In the genomic region with DNA sequence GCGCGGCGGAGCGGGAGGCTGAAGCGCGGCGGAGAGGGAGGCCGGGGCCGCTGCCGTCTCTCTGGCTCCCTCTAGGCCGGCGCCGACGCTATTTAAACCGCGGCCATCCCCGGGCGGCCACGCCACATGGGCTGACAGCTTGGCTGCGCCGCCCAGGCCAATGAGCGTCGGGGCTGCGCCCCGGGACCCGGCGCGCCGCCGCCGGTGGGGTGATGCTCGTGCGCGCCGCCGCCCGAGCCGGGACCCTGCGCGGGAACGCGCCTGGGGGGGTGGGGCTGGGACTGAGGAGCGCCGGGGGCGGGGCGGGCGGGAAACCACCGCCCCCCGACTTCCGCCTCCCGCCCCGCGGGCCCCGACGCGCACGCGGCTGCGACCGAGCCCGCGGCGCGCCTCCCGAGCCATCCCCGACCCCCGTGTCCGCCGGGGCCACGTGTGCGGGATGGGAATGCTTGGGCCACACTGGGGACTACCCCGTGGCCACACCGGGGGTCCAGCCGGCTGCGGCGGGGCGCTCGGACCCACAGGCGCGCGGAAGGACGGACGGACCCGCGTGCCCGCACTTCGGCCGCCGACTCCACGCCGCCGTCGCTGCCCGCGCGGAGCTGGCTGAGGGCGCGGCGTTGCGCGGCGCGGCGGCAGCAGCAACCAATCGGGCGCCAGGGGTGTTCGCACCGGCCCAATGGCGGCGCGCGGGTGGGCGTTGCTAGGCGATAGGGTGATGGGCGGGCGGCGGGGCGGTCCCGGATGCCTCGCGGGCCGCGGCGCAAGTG, we compare ENCODE assay signal across 8 cellular contexts. TPM values are rescaled to one million over a fixed set of nuclear protein-coding genes. Genes with fewer than 3 reads are reported as not detected.
A peak's percentile ranks its signal among the peaks of the same experiment; 100 is the strongest.
DNase-seq lines count a peak whose midpoint lies in the region; ATAC-seq and TF ChIP-seq lines count a peak whose summit lies in the region.

A gene (minus strand): TSS at position 68 of the 770 bp plus-strand sequence. CDS start 1,791 bp downstream, outside the sequence.

- peak within 1 kb of the TSS; percentile 41 for H3K27ac Mint-ChIP-seq in T-helper 1 cell treated with Interleukin-12 subunit alpha and Interleukin-12 subunit beta and Interleukin-4 antibody, amounts not matched to agents 30 μg/mL and 1 μg/mL, for 36 hours

- no peaks in the 10 kb centered on the region for H3K27me3 Mint-ChIP-seq in T-helper 1 cell treated with Interleukin-12 subunit alpha and Interleukin-12 subunit beta and Interleukin-4 antibody, amounts not matched to agents 30 μg/mL and 1 μg/mL, for 36 hours (ENCODE audit: low read depth)

- H3K27me3 ChIP-seq in right cardiac atrium (ENCODE audit: control insufficient read depth, insufficient read depth): no peaks in the 10 kb centered on the region
- no peaks in the 10 kb centered on the region for H3K27me3 ChIP-seq in rectal smooth muscle tissue (ENCODE audit: control insufficient read depth, insufficient read depth, low read length)
- peaks cover 0 to 2% of the 10 kb centered on the region in 2 donors for H3K27me3 ChIP-seq in aorta (ENCODE audit: control insufficient read depth in 1 of 2, insufficient read depth in 2 of 2, low read length in 1 of 2)

- intact Hi-C loops in right cardiac atrium (cut with DNase I) (no loop called here), aorta (cut with DNase I) (loop anchor here in 1 of 2 donors (5.0 kb wide), 1 partner anchor 61 kb away; a partner anchor contains a TSS)

- DNase-seq in NCI-H1694 (lab: John Stamatoyannopoulos, UW): peak; percentile 92
- peak; percentile 47 to 98 (median 88) for DNase-seq in amygdala (lab: John Stamatoyannopoulos, UW)
- peak; percentile 96 to 99 (median 98) for DNase-seq in right cardiac atrium
- peak; percentile 97 to 98 for DNase-seq in aorta

- H3K9me3 ChIP-seq in right cardiac atrium (ENCODE audit: control insufficient read depth, low read length) (no peaks in the 10 kb centered on the region), aorta (ENCODE audit: control insufficient read depth, low read length) (no peaks in the 10 kb centered on the region)

- peaks cover under 1% of the 10 kb centered on the region for H3K36me3 Mint-ChIP-seq in T-helper 1 cell treated with Interleukin-12 subunit alpha and Interleukin-12 subunit beta and Interleukin-4 antibody, amounts not matched to agents 30 μg/mL and 1 μg/mL, for 36 hours (ENCODE audit: low read depth)

- H3K4me3 Mint-ChIP-seq in T-helper 1 cell treated with Interleukin-12 subunit alpha and Interleukin-12 subunit beta and Interleukin-4 antibody, amounts not matched to agents 30 μg/mL and 1 μg/mL, for 36 hours: peak within 1 kb of the TSS; percentile 69

- H3K27ac ChIP-seq in right cardiac atrium (ENCODE audit: low read length): peak within 1 kb of the TSS; percentile 81
- peak within 1 kb of the TSS; percentile 96 for H3K27ac ChIP-seq in rectal smooth muscle tissue (ENCODE audit: low read depth, low read length)
- peak within 1 kb of the TSS in 1 of 2 donors; percentile 74 for H3K27ac ChIP-seq in aorta (ENCODE audit: low read depth in 1 of 2, low read length in 2 of 2)

- H3K4me3 ChIP-seq in right cardiac atrium (ENCODE audit: low read length): peak within 1 kb of the TSS; percentile 81
- peak within 1 kb of the TSS; percentile 70 for H3K4me3 ChIP-seq in rectal smooth muscle tissue (ENCODE audit: low read length)
- H3K4me3 ChIP-seq in aorta (ENCODE audit: low read length in 2 of 2): peak within 1 kb of the TSS; percentile 65 to 73

- H3K4me1 Mint-ChIP-seq in T-helper 1 cell treated with Interleukin-12 subunit alpha and Interleukin-12 subunit beta and Interleukin-4 antibody, amounts not matched to agents 30 μg/mL and 1 μg/mL, for 36 hours (ENCODE audit: low read depth): peaks cover 8% of the 10 kb centered on the region

- under 1% methylated on average over 124 of the region's 124 CpGs for WGBS in right cardiac atrium
- 0 to 1% methylated on average over 77 to 124 of the region's 124 CpGs for WGBS in aorta, 2 donors

- TF ChIP-seq POLR2A in GM15510 (IDR thresholded peaks at IDR 0.05; ENCODE audit: borderline replicate concordance, extremely low read depth, insufficient read length): peak; percentile 99

- ATAC-seq in HG02885 (IDR thresholded peaks at IDR 0.05; ENCODE audit: poor library complexity, unreplicated experiment) (peak; percentile 75), right cardiac atrium (peak; percentile 85 to 86), aorta (ENCODE audit: low FRiP score) (peak; percentile 90)

- H3K36me3 ChIP-seq in rectal smooth muscle tissue (ENCODE audit: control insufficient read depth, insufficient read depth, low read length): peaks cover 5% of the 10 kb centered on the region
- H3K36me3 ChIP-seq in aorta (ENCODE audit: control insufficient read depth in 1 of 2, insufficient read depth in 2 of 2, low read length in 1 of 2): peaks cover 0 to 2% of the 10 kb centered on the region in 2 donors

- H3K4me1 ChIP-seq in right cardiac atrium (ENCODE audit: control insufficient read depth, insufficient read depth, low read length) (peaks cover 6% of the 10 kb centered on the region), rectal smooth muscle tissue (ENCODE audit: control insufficient read depth, insufficient read depth, low read length) (peaks cover 15% of the 10 kb centered on the region), aorta (ENCODE audit: control insufficient read depth in 1 of 2, insufficient read depth in 2 of 2, low read length in 2 of 2) (no peaks in the 10 kb centered on the region)

- H3K9ac ChIP-seq in rectal smooth muscle tissue (ENCODE audit: low read length): peak within 1 kb of the TSS; percentile 49

- H3K9me3 Mint-ChIP-seq in T-helper 1 cell treated with Interleukin-12 subunit alpha and Interleukin-12 subunit beta and Interleukin-4 antibody, amounts not matched to agents 30 μg/mL and 1 μg/mL, for 36 hours: no peaks in the 10 kb centered on the region

RNA-seq across cellular contexts. Expression of the gene that starts here (rescaled TPM):
- total RNA-seq in right cardiac atrium (10 to 100 TPM; 14.3 to 71.8 (median 23.4) TPM), aorta (10 to 100 TPM; 42.2 to 64.0 TPM)
- polyA plus RNA-seq in right cardiac atrium (86.3 TPM), aorta (10 to 100 TPM in 1 of 2 donors, 1 to 10 TPM in 1; 4.3 to 10.4 TPM)
